ENCODE assay signal across 29 cellular contexts in genomic region chr7:27375958-27376357, GRCh38.
DNase-seq lines count a peak whose midpoint lies in the region; ATAC-seq and TF ChIP-seq lines count a peak whose summit lies in the region.
"Had no signal": no experiment of that assay in that cellular context is flagged by ENCODE, and none has a peak within 500 bp of the region (broad histone marks: within the 10 kb centered on the region; RNA-seq: fewer than 3 reads in every experiment).

No MANE protein-coding gene starts in this region.

- H3K4me1 Mint-ChIP-seq in endodermal cell = peaks cover 61% of the 10 kb centered on the region
- H3K4me1 Mint-ChIP-seq in mesothelial cell of epicardium = peaks cover 18% of the 10 kb centered on the region
- no peaks in the 10 kb centered on the region for H3K4me1 Mint-ChIP-seq in CD4-positive, alpha-beta T cell (ENCODE audit: low read depth)
- H3K4me1 Mint-ChIP-seq: natural killer cell had no signal

- H3K27ac Mint-ChIP-seq in endodermal cell (no peak overlapping the region), mesothelial cell of epicardium (peak overlapping the region; percentile 6)
- no peak overlapping the region for H3K27ac Mint-ChIP-seq in CD4-positive, alpha-beta T cell
- H3K27ac Mint-ChIP-seq: activated T-cell treated with anti-CD3 and anti-CD28 coated beads, Interleukin-2, amount 50 U/mL, for 72 hours; B cell; brain; effector memory CD8-positive, alpha-beta T cell; natural killer cell; T-helper 2 cell treated with Interferon-gamma antibody and Interleukin-4, amounts not matched to agents 5 μg/mL and 100 μg/mL, for 36 hours; type B pancreatic cell had no signal

- POLR2A ChIA-PET in CD4-positive, alpha-beta T cell (lab: Charles Lee) = no interaction called here

- H3K4me3 ChIP-seq in Loucy (ENCODE audit: low read length, poor library complexity, severe bottlenecking) (no peak overlapping the region), endodermal cell (ENCODE audit: low read length) (no peak overlapping the region)
- H3K4me3 ChIP-seq: adrenal gland, esophagus squamous epithelium, heart right ventricle, spleen had no signal

- ATAC-seq in CD4-positive, alpha-beta T cell (ENCODE audit: poor library complexity) = no peak
- ATAC-seq: activated T-cell treated with anti-CD3 and anti-CD28 coated beads, Interleukin-2, amount 50 U/mL, for 72 hours; effector memory CD8-positive, alpha-beta T cell; HCT116; natural killer cell had no signal

- no peak overlapping the region for H2AFZ ChIP-seq in Loucy (ENCODE audit: low read length)

- H3K36me3 ChIP-seq in Loucy (ENCODE audit: insufficient read depth, low read length) (no peaks in the 10 kb centered on the region), endodermal cell (ENCODE audit: control insufficient read depth, insufficient read depth, low read length) (no peaks in the 10 kb centered on the region)
- H3K36me3 ChIP-seq: adrenal gland, esophagus squamous epithelium, heart right ventricle, spleen had no signal

- H3K9me3 Mint-ChIP-seq in endodermal cell = no peaks in the 10 kb centered on the region
- no peaks in the 10 kb centered on the region for H3K9me3 Mint-ChIP-seq in mesothelial cell of epicardium
- no peaks in the 10 kb centered on the region for H3K9me3 Mint-ChIP-seq in CD4-positive, alpha-beta T cell
- H3K9me3 Mint-ChIP-seq: activated T-cell treated with anti-CD3 and anti-CD28 coated beads, Interleukin-2, amount 50 U/mL, for 72 hours; effector memory CD8-positive, alpha-beta T cell; natural killer cell; T-helper 2 cell treated with Interferon-gamma antibody and Interleukin-4, amounts not matched to agents 5 μg/mL and 100 μg/mL, for 36 hours; type B pancreatic cell had no signal

- no peaks in the 10 kb centered on the region for H3K9me3 ChIP-seq in Loucy (ENCODE audit: insufficient read depth, low read depth, low read length)
- no peaks in the 10 kb centered on the region for H3K9me3 ChIP-seq in endodermal cell (ENCODE audit: control insufficient read depth, low read length)
- no peaks in the 10 kb centered on the region for H3K9me3 ChIP-seq in CD4-positive, alpha-beta T cell (ENCODE audit: control insufficient read depth, low read length)
- H3K9me3 ChIP-seq: adrenal gland, esophagus squamous epithelium, heart right ventricle, spleen had no signal

- TF ChIP-seq CTCF in Loucy (conservative IDR thresholded peaks at IDR 0.05; ENCODE audit: low read length) (no peak), endodermal cell (conservative IDR thresholded peaks at IDR 0.05) (no peak), mesothelial cell of epicardium (IDR thresholded peaks at IDR 0.05; ENCODE audit: unreplicated experiment) (no peak)
- TF ChIP-seq CTCF in CD4-positive, alpha-beta T cell (IDR thresholded peaks at IDR 0.05) = no peak

- 59 to 68% methylated on average over 3 to 5 of the region's 5 CpGs for WGBS in endodermal cell (ENCODE audit: insufficient coverage in 1 of 2, insufficient read length in 1 of 2), 2 experiments

- H3K9ac ChIP-seq in Loucy (ENCODE audit: low read depth, low read length, poor library complexity, severe bottlenecking) (no peak overlapping the region), endodermal cell (ENCODE audit: extremely low read depth, low read length, poor library complexity, severe bottlenecking) (no peak overlapping the region)
- H3K9ac ChIP-seq: KMS-11 had no signal

- no peaks in the 10 kb centered on the region for H3K9me2 ChIP-seq in Loucy (replicated peaks; ENCODE audit: low read depth, low read length)

- H3K79me2 ChIP-seq in Loucy (ENCODE audit: insufficient read depth, low read length) = no peaks in the 10 kb centered on the region

- H3F3A ChIP-seq in Loucy (ENCODE audit: low read depth) = no peaks in the 10 kb centered on the region

- CTCF ChIA-PET in CD4-positive, alpha-beta T cell (lab: Charles Lee) = no interaction called here

- H3K4me1 ChIP-seq in Loucy (ENCODE audit: insufficient read depth, low read length, poor library complexity, severe bottlenecking) = peaks cover 40% of the 10 kb centered on the region
- peaks cover 12% of the 10 kb centered on the region for H3K4me1 ChIP-seq in endodermal cell (ENCODE audit: control insufficient read depth, insufficient read depth, low read length)
- H3K4me1 ChIP-seq: adrenal gland, esophagus squamous epithelium had no signal

- peak overlapping the region; percentile 49 for H3K4me2 ChIP-seq in Loucy (ENCODE audit: low read depth, low read length, poor library complexity, severe bottlenecking)
- H3K4me2 ChIP-seq: KMS-11 had no signal

- no peak overlapping the region for H3K27ac ChIP-seq in endodermal cell (ENCODE audit: low read depth, low read length)
- H3K27ac ChIP-seq in CD4-positive, alpha-beta T cell (ENCODE audit: low read depth, low read length) = no peak overlapping the region
- H3K27ac ChIP-seq: adrenal gland, esophagus squamous epithelium, heart right ventricle, KMS-11, spleen had no signal

- H3K27me3 Mint-ChIP-seq in endodermal cell (ENCODE audit: insufficient read depth) (peaks cover 3% of the 10 kb centered on the region), mesothelial cell of epicardium (ENCODE audit: low read depth) (no peaks in the 10 kb centered on the region)
- H3K27me3 Mint-ChIP-seq in CD4-positive, alpha-beta T cell = peaks cover 59% of the 10 kb centered on the region

- H3K36me3 Mint-ChIP-seq in endodermal cell (ENCODE audit: low read depth) (no peaks in the 10 kb centered on the region), mesothelial cell of epicardium (no peaks in the 10 kb centered on the region)
- no peaks in the 10 kb centered on the region for H3K36me3 Mint-ChIP-seq in CD4-positive, alpha-beta T cell (ENCODE audit: low read depth)
- H3K36me3 Mint-ChIP-seq: brain, natural killer cell, type B pancreatic cell had no signal

- intact Hi-C loops in CD4-positive, alpha-beta T cell (cut with DNase I, micrococcal nuclease) = loop anchor here in 1 of 2 experiments (10.0 kb wide), 1 partner anchor 59 kb away; no protein-coding TSS in a partner anchor

- no peak overlapping the region for H3K4me3 Mint-ChIP-seq in endodermal cell
- H3K4me3 Mint-ChIP-seq in mesothelial cell of epicardium = no peak overlapping the region
- H3K4me3 Mint-ChIP-seq in CD4-positive, alpha-beta T cell = no peak overlapping the region
- H3K4me3 Mint-ChIP-seq: activated T-cell treated with anti-CD3 and anti-CD28 coated beads, Interleukin-2, amount 50 U/mL, for 72 hours; B cell; brain; effector memory CD8-positive, alpha-beta T cell; natural killer cell; T-helper 2 cell treated with Interferon-gamma antibody and Interleukin-4, amounts not matched to agents 5 μg/mL and 100 μg/mL, for 36 hours; type B pancreatic cell had no signal

- H4K20me1 ChIP-seq in Loucy (ENCODE audit: insufficient read depth, low read length, poor library complexity, severe bottlenecking) = no peaks in the 10 kb centered on the region

- peak; percentile 84 for DNase-seq in ELF-1 (ENCODE audit: low read depth, low spot score)
- peak; percentile 75 for DNase-seq in endodermal cell
- no peak for DNase-seq in mesothelial cell of epicardium (ENCODE audit: low spot score in 2 of 2, unreplicated experiment in 2 of 2)
- DNase-seq in CD4-positive, alpha-beta T cell = no peak
- DNase-seq in DMS153 (lab: John Stamatoyannopoulos, UW) = no peak
- DNase-seq in NCI-H1417 treated with DMSO at 0.1 percent for 48 hours (lab: John Stamatoyannopoulos, UW) = no peak
- no peak for DNase-seq in SW 1271 (lab: John Stamatoyannopoulos, UW)
- DNase-seq: activated CD4-positive, alpha-beta T cell treated with anti-CD3 and anti-CD28 coated beads for 48 hours; activated naive CD4-positive, alpha-beta T cell treated with Interleukin-2 at 50 U/mL for 16 hours; activated T-cell treated with anti-CD3 and anti-CD28 coated beads, Interleukin-2, amount 50 U/mL, for 72 hours; adrenal gland; effector memory CD8-positive, alpha-beta T cell; esophagus squamous epithelium; foreskin melanocyte; natural killer cell; NCI-H146; NCI-H446; NCI-H82; OCI-M1; SHP77; spleen had no signal

- H3K27me3 ChIP-seq in Loucy (ENCODE audit: insufficient read depth, low read length, poor library complexity, severe bottlenecking) = no peaks in the 10 kb centered on the region
- H3K27me3 ChIP-seq in endodermal cell (ENCODE audit: control insufficient read depth, insufficient read depth, low read length, poor library complexity, severe bottlenecking) = no peaks in the 10 kb centered on the region
- H3K27me3 ChIP-seq in CD4-positive, alpha-beta T cell (ENCODE audit: control insufficient read depth, insufficient read depth, low read length) = peaks cover 12% of the 10 kb centered on the region
- H3K27me3 ChIP-seq: adrenal gland had no signal

Comparison
In these comparisons a context has a peak if more than half of its experiments do, and no peak if none do; other contexts are left out.
1. DNase-seq: peak in ELF-1 (single experiment) and endodermal cell (single experiment); none in mesothelial cell of epicardium (0 of 2), CD4-positive, alpha-beta T cell (0 of 10), DMS153 (single experiment), NCI-H1417 treated with DMSO at 0.1 percent for 48 hours (single experiment) and SW 1271 (0 of 2).